24 cellular contexts compared by ENCODE assay signal in the genomic region with DNA sequence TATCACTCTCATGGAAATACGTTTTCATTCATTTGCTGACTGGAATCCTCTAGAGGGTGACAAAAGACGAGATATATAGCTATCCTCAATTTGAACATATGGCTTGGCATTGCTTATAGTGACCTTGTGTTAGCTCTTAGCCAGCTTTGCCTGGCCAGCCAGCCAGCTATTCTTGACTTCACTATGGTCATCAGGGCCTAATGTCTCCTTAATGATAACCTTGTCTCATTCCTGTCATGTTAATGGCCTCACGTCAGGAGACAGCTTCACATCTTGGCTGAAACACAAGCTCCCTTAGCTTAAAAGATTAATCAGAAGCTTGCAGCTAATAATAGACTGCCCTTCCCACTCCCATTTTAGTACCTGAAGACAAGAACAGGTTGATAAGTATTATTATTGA.
DNase-seq lines count a peak whose midpoint lies in the region; ATAC-seq and TF ChIP-seq lines count a peak whose summit lies in the region.
"Had no signal": no experiment of that assay in that cellular context is flagged by ENCODE, and none has a peak within 500 bp of the region (broad histone marks: within the 10 kb centered on the region; RNA-seq: fewer than 3 reads in every experiment).

No MANE protein-coding gene starts in this region.

- H3K27me3 Mint-ChIP-seq in GM23338 (ENCODE audit: insufficient read depth, low read depth, poor library complexity): no peaks in the 10 kb centered on the region
- H3K27me3 Mint-ChIP-seq in chondrocyte (ENCODE audit: low read depth): no peaks in the 10 kb centered on the region
- H3K27me3 Mint-ChIP-seq: brain had no signal

- H3K9me3 Mint-ChIP-seq in GM23338 (no peaks in the 10 kb centered on the region), chondrocyte (ENCODE audit: low read depth) (peaks cover 3% of the 10 kb centered on the region)
- H3K9me3 Mint-ChIP-seq: brain had no signal

- H3K79me2 ChIP-seq in GM23338 (replicated peaks; ENCODE audit: insufficient read depth): no peaks in the 10 kb centered on the region

- no peak for DNase-seq in GM23338 (ENCODE audit: low spot score)
- peak; percentile 64 for DNase-seq in NCI-H2227 (lab: John Stamatoyannopoulos, UW; ENCODE audit: unreplicated experiment)
- no peak for DNase-seq in chondrocyte (ENCODE audit: low spot score)
- peak; percentile 47 for DNase-seq in left ventricle myocardium superior
- DNase-seq in activated T-cell treated with anti-CD3 and anti-CD28 coated beads for 4 hours: no peak
- DNase-seq in activated CD4-positive, alpha-beta T cell treated with anti-CD3 and anti-CD28 coated beads for 48 hours: no peak
- no peak for DNase-seq in NCI-H1092 treated with DMSO at 0.1 percent for 48 hours (lab: John Stamatoyannopoulos, UW)
- DNase-seq: activated gamma-delta T cell treated with Interleukin-2 at 50 U/mL for 16 hours; activated T-cell treated with anti-CD3 and anti-CD28 coated beads, Interleukin-2, amount 50 U/mL, for 1 hour; Caco-2; effector CD8-positive, alpha-beta T cell; foreskin fibroblast; HFFc6; NCI-H1436 treated with DMSO at 0.1 percent for 48 hours; NCI-H510A treated with DMSO at 0.1 percent for 48 hours; sigmoid colon; stimulated activated CD4-positive, alpha-beta T cell treated with anti-CD3 and anti-CD28 coated beads, Interleukin-15, amount 100 ng/mL, for 24 hours; stimulated activated naive CD4-positive, alpha-beta T cell; T-helper 2 cell had no signal

- H3K27me3 ChIP-seq in GM23338 (ENCODE audit: insufficient read depth): no peaks in the 10 kb centered on the region
- H3K27me3 ChIP-seq: sigmoid colon, suprapubic skin had no signal

- ATAC-seq in GM23338 (no peak), left ventricle myocardium superior (peak; percentile 99)
- ATAC-seq: GM12878 had no signal

- peak overlapping the region; percentile 28; the same call in 1 of the 2 replicates for H2AFZ ChIP-seq in GM23338

- intact Hi-C loops in left ventricle myocardium superior (cut with micrococcal nuclease): no loop called here

- peaks cover 13% of the 10 kb centered on the region for H3K4me1 Mint-ChIP-seq in GM23338
- H3K4me1 Mint-ChIP-seq in chondrocyte (ENCODE audit: low read depth): no peaks in the 10 kb centered on the region

- H3K4me1 ChIP-seq in GM23338 (ENCODE audit: insufficient read depth): no peaks in the 10 kb centered on the region
- H3K4me1 ChIP-seq: Caco-2, sigmoid colon, suprapubic skin had no signal

- no peaks in the 10 kb centered on the region for H4K20me1 ChIP-seq in GM23338 (replicated peaks; ENCODE audit: insufficient read depth)

- no peaks in the 10 kb centered on the region for H3F3A ChIP-seq in GM23338 (replicated peaks; ENCODE audit: low read depth)

- peak; percentile 20 to 43; a peak in 3 of 4 replicates for TF ChIP-seq CTCF in GM23338 (conservative IDR thresholded peaks at IDR 0.05; ENCODE audit: low read depth in 2 of 2)
- TF ChIP-seq CTCF in chondrocyte (IDR thresholded peaks at IDR 0.05): peak; percentile 13

- no peaks in the 10 kb centered on the region for H3K36me3 Mint-ChIP-seq in GM23338 (ENCODE audit: low read depth)
- no peaks in the 10 kb centered on the region for H3K36me3 Mint-ChIP-seq in chondrocyte (ENCODE audit: low read depth)
- H3K36me3 Mint-ChIP-seq: brain had no signal

- H3K27ac Mint-ChIP-seq in GM23338 (no peak overlapping the region), chondrocyte (ENCODE audit: unreplicated experiment) (no peak overlapping the region)
- H3K27ac Mint-ChIP-seq: brain, HFFc6 had no signal

- H3K36me3 ChIP-seq in GM23338 (ENCODE audit: insufficient read depth): no peaks in the 10 kb centered on the region
- H3K36me3 ChIP-seq: sigmoid colon, suprapubic skin had no signal

- H3K9me2 ChIP-seq in GM23338 (ENCODE audit: insufficient read depth): no peaks in the 10 kb centered on the region; the same call in 1 of the 2 replicates

- no peak overlapping the region for H3K27ac ChIP-seq in GM23338 (ENCODE audit: low read depth)
- H3K27ac ChIP-seq: KMS-11, RWPE1, sigmoid colon, suprapubic skin had no signal

- H3K4me3 Mint-ChIP-seq in GM23338 (no peak overlapping the region), chondrocyte (ENCODE audit: unreplicated experiment) (no peak overlapping the region)
- H3K4me3 Mint-ChIP-seq: brain, HFFc6 had no signal

- no peak overlapping the region for H3K4me2 ChIP-seq in GM23338
- H3K4me2 ChIP-seq: KMS-11 had no signal

- no peak overlapping the region for H3K4me3 ChIP-seq in GM23338
- H3K4me3 ChIP-seq: GM12878, sigmoid colon, suprapubic skin had no signal

TF ChIP-seq in GM23338, 12 proteins besides CTCF, POLR2A, EP300 and RAD21 (continues in another document):
- TF ChIP-seq CREB1 (CRISPR knock-in tag; IDR thresholded peaks at IDR 0.05; ENCODE audit: low read depth): no peak
- no peak for TF ChIP-seq ZNF114 (CRISPR knock-in tag; IDR thresholded peaks at IDR 0.05)
- TF ChIP-seq, protein P1, sequence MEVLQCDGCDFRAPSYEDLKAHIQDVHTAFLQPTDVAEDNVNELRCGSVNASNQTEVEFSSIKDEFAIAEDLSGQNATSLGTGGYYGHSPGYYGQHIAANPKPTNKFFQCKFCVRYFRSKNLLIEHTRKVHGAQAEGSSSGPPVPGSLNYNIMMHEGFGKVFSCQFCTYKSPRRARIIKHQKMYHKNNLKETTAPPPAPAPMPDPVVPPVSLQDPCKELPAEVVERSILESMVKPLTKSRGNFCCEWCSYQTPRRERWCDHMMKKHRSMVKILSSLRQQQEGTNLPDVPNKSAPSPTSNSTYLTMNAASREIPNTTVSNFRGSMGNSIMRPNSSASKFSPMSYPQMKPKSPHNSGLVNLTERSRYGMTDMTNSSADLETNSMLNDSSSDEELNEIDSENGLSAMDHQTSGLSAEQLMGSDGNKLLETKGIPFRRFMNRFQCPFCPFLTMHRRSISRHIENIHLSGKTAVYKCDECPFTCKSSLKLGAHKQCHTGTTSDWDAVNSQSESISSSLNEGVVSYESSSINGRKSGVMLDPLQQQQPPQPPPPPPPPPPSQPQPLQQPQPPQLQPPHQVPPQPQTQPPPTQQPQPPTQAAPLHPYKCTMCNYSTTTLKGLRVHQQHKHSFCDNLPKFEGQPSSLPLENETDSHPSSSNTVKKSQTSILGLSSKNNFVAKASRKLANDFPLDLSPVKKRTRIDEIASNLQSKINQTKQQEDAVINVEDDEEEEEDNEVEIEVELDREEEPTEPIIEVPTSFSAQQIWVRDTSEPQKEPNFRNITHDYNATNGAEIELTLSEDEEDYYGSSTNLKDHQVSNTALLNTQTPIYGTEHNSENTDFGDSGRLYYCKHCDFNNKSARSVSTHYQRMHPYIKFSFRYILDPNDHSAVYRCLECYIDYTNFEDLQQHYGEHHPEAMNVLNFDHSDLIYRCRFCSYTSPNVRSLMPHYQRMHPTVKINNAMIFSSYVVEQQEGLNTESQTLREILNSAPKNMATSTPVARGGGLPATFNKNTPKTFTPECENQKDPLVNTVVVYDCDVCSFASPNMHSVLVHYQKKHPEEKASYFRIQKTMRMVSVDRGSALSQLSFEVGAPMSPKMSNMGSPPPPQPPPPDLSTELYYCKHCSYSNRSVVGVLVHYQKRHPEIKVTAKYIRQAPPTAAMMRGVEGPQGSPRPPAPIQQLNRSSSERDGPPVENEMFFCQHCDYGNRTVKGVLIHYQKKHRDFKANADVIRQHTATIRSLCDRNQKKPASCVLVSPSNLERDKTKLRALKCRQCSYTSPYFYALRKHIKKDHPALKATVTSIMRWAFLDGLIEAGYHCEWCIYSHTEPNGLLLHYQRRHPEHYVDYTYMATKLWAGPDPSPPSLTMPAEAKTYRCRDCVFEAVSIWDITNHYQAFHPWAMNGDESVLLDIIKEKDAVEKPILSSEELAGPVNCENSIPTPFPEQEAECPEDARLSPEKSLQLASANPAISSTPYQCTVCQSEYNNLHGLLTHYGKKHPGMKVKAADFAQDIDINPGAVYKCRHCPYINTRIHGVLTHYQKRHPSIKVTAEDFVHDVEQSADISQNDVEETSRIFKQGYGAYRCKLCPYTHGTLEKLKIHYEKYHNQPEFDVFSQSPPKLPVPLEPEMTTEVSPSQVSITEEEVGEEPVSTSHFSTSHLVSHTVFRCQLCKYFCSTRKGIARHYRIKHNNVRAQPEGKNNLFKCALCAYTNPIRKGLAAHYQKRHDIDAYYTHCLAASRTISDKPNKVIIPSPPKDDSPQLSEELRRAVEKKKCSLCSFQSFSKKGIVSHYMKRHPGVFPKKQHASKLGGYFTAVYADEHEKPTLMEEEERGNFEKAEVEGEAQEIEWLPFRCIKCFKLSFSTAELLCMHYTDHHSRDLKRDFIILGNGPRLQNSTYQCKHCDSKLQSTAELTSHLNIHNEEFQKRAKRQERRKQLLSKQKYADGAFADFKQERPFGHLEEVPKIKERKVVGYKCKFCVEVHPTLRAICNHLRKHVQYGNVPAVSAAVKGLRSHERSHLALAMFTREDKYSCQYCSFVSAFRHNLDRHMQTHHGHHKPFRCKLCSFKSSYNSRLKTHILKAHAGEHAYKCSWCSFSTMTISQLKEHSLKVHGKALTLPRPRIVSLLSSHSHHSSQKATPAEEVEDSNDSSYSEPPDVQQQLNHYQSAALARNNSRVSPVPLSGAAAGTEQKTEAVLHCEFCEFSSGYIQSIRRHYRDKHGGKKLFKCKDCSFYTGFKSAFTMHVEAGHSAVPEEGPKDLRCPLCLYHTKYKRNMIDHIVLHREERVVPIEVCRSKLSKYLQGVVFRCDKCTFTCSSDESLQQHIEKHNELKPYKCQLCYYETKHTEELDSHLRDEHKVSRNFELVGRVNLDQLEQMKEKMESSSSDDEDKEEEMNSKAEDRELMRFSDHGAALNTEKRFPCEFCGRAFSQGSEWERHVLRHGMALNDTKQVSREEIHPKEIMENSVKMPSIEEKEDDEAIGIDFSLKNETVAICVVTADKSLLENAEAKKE (CRISPR knock-in tag; IDR thresholded peaks at IDR 0.05): no peak
- TF ChIP-seq, protein P2, sequence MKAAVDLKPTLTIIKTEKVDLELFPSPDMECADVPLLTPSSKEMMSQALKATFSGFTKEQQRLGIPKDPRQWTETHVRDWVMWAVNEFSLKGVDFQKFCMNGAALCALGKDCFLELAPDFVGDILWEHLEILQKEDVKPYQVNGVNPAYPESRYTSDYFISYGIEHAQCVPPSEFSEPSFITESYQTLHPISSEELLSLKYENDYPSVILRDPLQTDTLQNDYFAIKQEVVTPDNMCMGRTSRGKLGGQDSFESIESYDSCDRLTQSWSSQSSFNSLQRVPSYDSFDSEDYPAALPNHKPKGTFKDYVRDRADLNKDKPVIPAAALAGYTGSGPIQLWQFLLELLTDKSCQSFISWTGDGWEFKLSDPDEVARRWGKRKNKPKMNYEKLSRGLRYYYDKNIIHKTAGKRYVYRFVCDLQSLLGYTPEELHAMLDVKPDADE (IDR thresholded peaks at IDR 0.05): no peak

Comparison
In these comparisons a context has a peak if more than half of its experiments do, and no peak if none do; other contexts are left out.
1. DNase-seq: peak in NCI-H2227 (single experiment) and left ventricle myocardium superior (single experiment); none in GM23338 (single experiment), chondrocyte (single experiment), activated T-cell treated with anti-CD3 and anti-CD28 coated beads for 4 hours (single experiment), activated CD4-positive, alpha-beta T cell treated with anti-CD3 and anti-CD28 coated beads for 48 hours (single experiment) and NCI-H1092 treated with DMSO at 0.1 percent for 48 hours (single experiment).